12 cellular contexts compared by ENCODE assay signal in genomic region chr4:173448557-173448918, GRCh38. TPM values are rescaled to one million over a fixed set of nuclear protein-coding genes. Genes with fewer than 3 reads are reported as not detected.
DNase-seq lines count a peak whose midpoint lies in the region; ATAC-seq and TF ChIP-seq lines count a peak whose summit lies in the region.
"Had no signal": no experiment of that assay in that cellular context is flagged by ENCODE, and none has a peak within 500 bp of the region (broad histone marks: within the 10 kb centered on the region; RNA-seq: fewer than 3 reads in every experiment).

No MANE protein-coding gene starts in this region.

- intact Hi-C loops in lower leg skin (cut with DNase I; ENCODE audit: low total_unique reads): no loop called here
- intact Hi-C loops in mucosa of descending colon (cut with DNase I, micrococcal nuclease): no loop called here

- POLR2A ChIA-PET in T-cell (lab: Charles Lee): no interaction called here

- H3K9me3 Mint-ChIP-seq in T-cell: no peaks in the 10 kb centered on the region
- H3K9me3 Mint-ChIP-seq: endodermal cell had no signal

- H3K9me3 ChIP-seq in right atrium auricular region (no peaks in the 10 kb centered on the region), mucosa of descending colon (no peaks in the 10 kb centered on the region)
- H3K9me3 ChIP-seq: psoas muscle, stomach had no signal

- TF ChIP-seq CTCF in right atrium auricular region (IDR thresholded peaks at IDR 0.05) (no peak), lower leg skin (IDR thresholded peaks at IDR 0.05) (no peak), mucosa of descending colon (IDR thresholded peaks at IDR 0.05) (no peak)

- 29 to 33% methylated on average over 2 of the region's 2 CpGs for WGBS in lower leg skin, 2 donors

- H3K36me3 ChIP-seq in right atrium auricular region (no peaks in the 10 kb centered on the region), mucosa of descending colon (ENCODE audit: low read depth) (no peaks in the 10 kb centered on the region)

- H3K27me3 Mint-ChIP-seq in T-cell: peaks cover 0 to 5% of the 10 kb centered on the region in 2 donors

- no peak overlapping the region for H3K27ac Mint-ChIP-seq in T-cell
- H3K27ac Mint-ChIP-seq: endodermal cell had no signal

- peaks cover 6% of the 10 kb centered on the region for H3K36me3 Mint-ChIP-seq in T-cell

- DNase-seq in DMS 273 treated with DMSO at 0.1 percent for 48 hours (lab: John Stamatoyannopoulos, UW): peak; percentile 69
- peak; percentile 37 for DNase-seq in NCI-H1105 (lab: John Stamatoyannopoulos, UW)
- no peak for DNase-seq in right atrium auricular region (ENCODE audit: low spot score)
- no peak for DNase-seq in foreskin melanocyte
- no peak for DNase-seq in T-cell
- DNase-seq in lower leg skin (ENCODE audit: low spot score in 2 of 2): no peak
- no peak for DNase-seq in mucosa of descending colon
- DNase-seq: endodermal cell, NCI-H1436, stomach had no signal

- H3K4me1 ChIP-seq in right atrium auricular region (peaks cover 0 to 21% of the 10 kb centered on the region in 2 donors), mucosa of descending colon (ENCODE audit: low read depth) (no peaks in the 10 kb centered on the region)

- no peaks in the 10 kb centered on the region for H3K4me1 Mint-ChIP-seq in T-cell

- ATAC-seq in T-cell (replicated peaks in 1 of 4) (no peak), mucosa of descending colon (no peak)
- ATAC-seq: psoas muscle had no signal

- CTCF ChIA-PET in T-cell (lab: Charles Lee): interaction anchor here in 1 of 2 donors (1.0 kb wide), 1 partner anchor 27 kb away, joined by 3 read pairs; no protein-coding TSS in a partner anchor

- peak overlapping the region; percentile 67 for H3K27ac ChIP-seq in angular gyrus (ENCODE audit: low read depth, low read length)
- peak overlapping the region; percentile 13 to 69 for H3K27ac ChIP-seq in right atrium auricular region
- H3K27ac ChIP-seq: psoas muscle, stomach had no signal

- no peak for TF ChIP-seq POLR2A in lower leg skin (IDR thresholded peaks at IDR 0.05)

- H3K4me3 Mint-ChIP-seq in T-cell: no peak overlapping the region
- H3K4me3 Mint-ChIP-seq: endodermal cell had no signal

- H3K4me3 ChIP-seq in right atrium auricular region (no peak overlapping the region), lower leg skin (ENCODE audit: low read depth, poor library complexity, severe bottlenecking) (no peak overlapping the region), mucosa of descending colon (no peak overlapping the region)
- H3K4me3 ChIP-seq: psoas muscle, stomach had no signal

- H3K27me3 ChIP-seq in right atrium auricular region: no peaks in the 10 kb centered on the region
- H3K27me3 ChIP-seq: stomach had no signal

RNA-seq across cellular contexts. Expression of gene SCRG1, which starts 49.6 kb away (rescaled TPM):
- under 1 TPM; 0.31 to 0.44 TPM for total RNA-seq in right atrium auricular region
- not detected for total RNA-seq in T-cell
- total RNA-seq in lower leg skin: under 1 TPM in 1 of 4 donors, not detected in 3; 0.71 TPM
- 1 to 10 TPM in 1 of 3 donors, under 1 TPM in 2; 0.06 to 3.4 (median 0.41) TPM for total RNA-seq in mucosa of descending colon
- total RNA-seq: endodermal cell had no signal

Comparison
In these comparisons a context has a peak if more than half of its experiments do, and no peak if none do; other contexts are left out.
1. DNase-seq: peak in DMS 273 treated with DMSO at 0.1 percent for 48 hours (single experiment) and NCI-H1105 (single experiment); none in right atrium auricular region (single experiment), foreskin melanocyte (single experiment), T-cell (0 of 34), lower leg skin (0 of 2) and mucosa of descending colon (0 of 3).